16 cellular contexts compared by ENCODE assay signal in the genomic region with DNA sequence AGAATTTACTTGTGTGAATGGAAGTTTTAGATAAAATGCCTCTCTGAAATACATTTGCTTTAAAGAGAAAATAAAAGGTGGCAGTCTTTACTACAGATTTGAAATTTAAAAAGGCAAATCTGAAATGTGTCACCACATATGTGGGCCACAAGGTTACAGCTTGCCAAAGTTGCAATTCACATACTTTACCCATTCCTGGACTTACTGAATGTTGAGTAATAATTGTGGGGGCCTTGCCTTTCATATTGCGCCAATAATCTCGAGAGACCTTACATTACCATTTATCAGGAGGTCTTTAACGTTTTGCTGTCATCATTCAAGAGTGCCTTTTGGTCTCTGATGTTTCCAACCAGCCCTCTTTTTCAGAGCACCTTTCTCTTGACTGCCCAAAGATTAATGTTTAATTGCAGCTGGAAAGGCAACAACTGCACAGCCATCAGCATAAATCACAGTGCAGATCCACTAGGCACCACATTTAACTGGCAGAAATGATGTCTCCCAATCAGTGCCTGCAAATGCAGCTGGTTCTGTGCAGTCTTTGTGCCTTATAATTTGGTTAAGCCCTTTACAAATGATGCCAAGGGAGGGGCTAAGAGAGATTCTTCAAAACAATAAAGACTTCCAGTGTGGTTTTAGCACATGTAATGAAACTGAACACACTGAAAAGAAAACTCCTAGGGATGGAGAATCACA.
DNase-seq lines count a peak whose midpoint lies in the region; ATAC-seq, FAIRE-seq and TF ChIP-seq lines count a peak whose summit lies in the region.
"Had no signal": no experiment of that assay in that cellular context is flagged by ENCODE, and none has a peak within 500 bp of the region (broad histone marks: within the 10 kb centered on the region; RNA-seq: fewer than 3 reads in every experiment).

No MANE protein-coding gene starts in this region.

- CTCF ChIA-PET in activated CD4-positive, alpha-beta T cell treated with anti-CD3 and anti-CD28 coated beads, Interleukin-2, amount 10 ng/mL, durations not matched to agents 7 days and 5 days (lab: Charles Lee): no interaction called here

- no peaks in the 10 kb centered on the region for H3K4me1 Mint-ChIP-seq in activated CD4-positive, alpha-beta T cell treated with anti-CD3 and anti-CD28 coated beads, Interleukin-2, amount 10 ng/mL, durations not matched to agents 7 days and 5 days
- H3K4me1 Mint-ChIP-seq in activated CD4-positive, alpha-beta T cell treated with anti-CD3 and anti-CD28 coated beads, Interleukin-2, amount 10 ng/mL, durations not matched to agents 24 days and 14 days: no peaks in the 10 kb centered on the region

- intact Hi-C loops in activated CD4-positive, alpha-beta T cell treated with anti-CD3 and anti-CD28 coated beads, Interleukin-2, amount 10 ng/mL, durations not matched to agents 24 days and 14 days (cut with micrococcal nuclease): no loop called here

- H3K9me3 Mint-ChIP-seq in activated CD4-positive, alpha-beta T cell treated with anti-CD3 and anti-CD28 coated beads, Interleukin-2, amount 10 ng/mL, durations not matched to agents 7 days and 5 days: peaks cover 2% of the 10 kb centered on the region
- H3K9me3 Mint-ChIP-seq in activated CD4-positive, alpha-beta T cell treated with anti-CD3 and anti-CD28 coated beads, Interleukin-2, amount 10 ng/mL, durations not matched to agents 24 days and 14 days: no peaks in the 10 kb centered on the region

- DNase-seq in GM03348 (ENCODE audit: low spot score) (peak; percentile 75), RCC 7860 (ENCODE audit: low spot score) (peak; percentile 41), fibroblast of mammary gland (ENCODE audit: low read depth) (peak; percentile 75), skeletal muscle cell (ENCODE audit: low read depth) (peak; percentile 81)
- DNase-seq in activated CD4-positive, alpha-beta T cell treated with anti-CD3 and anti-CD28 coated beads, Interleukin-2, amount 10 ng/mL, durations not matched to agents 7 days and 5 days: no peak
- no peak for DNase-seq in activated CD4-positive, alpha-beta T cell treated with anti-CD3 and anti-CD28 coated beads, Interleukin-2, amount 10 ng/mL, durations not matched to agents 24 days and 14 days
- DNase-seq in stimulated activated CD4-positive, alpha-beta T cell treated with anti-CD3 and anti-CD28 coated beads, Interleukin-2, amount 100 ng/mL, for 24 hours: no peak
- DNase-seq: brain microvascular endothelial cell; naive B cell; NCI-H1436 treated with DMSO at 0.1 percent for 48 hours; NCI-H748 treated with DMSO at 0.1 percent for 48 hours; stimulated activated CD4-positive, alpha-beta T cell treated with anti-CD3 and anti-CD28 coated beads, Interleukin-12 subunit alpha, Interleukin-12 subunit beta, amount 100 ng/mL, for 4 hours had no signal

- H3K4me3 Mint-ChIP-seq in activated CD4-positive, alpha-beta T cell treated with anti-CD3 and anti-CD28 coated beads, Interleukin-2, amount 10 ng/mL, durations not matched to agents 7 days and 5 days: no peak overlapping the region
- no peak overlapping the region for H3K4me3 Mint-ChIP-seq in activated CD4-positive, alpha-beta T cell treated with anti-CD3 and anti-CD28 coated beads, Interleukin-2, amount 10 ng/mL, durations not matched to agents 24 days and 14 days
- H3K4me3 Mint-ChIP-seq: naive B cell had no signal

- ATAC-seq in HG02678 (IDR thresholded peaks at IDR 0.05; ENCODE audit: unreplicated experiment): no peak
- ATAC-seq: activated CD4-positive, CD25-positive, alpha-beta regulatory T cell treated with anti-CD3 and anti-CD28 coated beads, Interleukin-2, amount 50 U/mL, for 24 hours had no signal

- no peak for TF ChIP-seq CTCF in fibroblast of mammary gland (conservative IDR thresholded peaks at IDR 0.05; ENCODE audit: control insufficient read depth, insufficient read depth, low read depth, low read length)

- H3K4me3 ChIP-seq in fibroblast of mammary gland (ENCODE audit: control insufficient read depth, low read depth, low read length) (no peak overlapping the region), skeletal muscle cell (ENCODE audit: low read depth, low read length) (no peak overlapping the region)
- H3K4me3 ChIP-seq: SJSA1 had no signal

- H3K36me3 Mint-ChIP-seq in activated CD4-positive, alpha-beta T cell treated with anti-CD3 and anti-CD28 coated beads, Interleukin-2, amount 10 ng/mL, durations not matched to agents 7 days and 5 days (ENCODE audit: low read depth): no peaks in the 10 kb centered on the region
- no peaks in the 10 kb centered on the region for H3K36me3 Mint-ChIP-seq in activated CD4-positive, alpha-beta T cell treated with anti-CD3 and anti-CD28 coated beads, Interleukin-2, amount 10 ng/mL, durations not matched to agents 24 days and 14 days (ENCODE audit: low read depth)
- H3K36me3 Mint-ChIP-seq: naive B cell had no signal

- POLR2A ChIA-PET in activated CD4-positive, alpha-beta T cell treated with anti-CD3 and anti-CD28 coated beads, Interleukin-2, amount 10 ng/mL, durations not matched to agents 7 days and 5 days (lab: Charles Lee): no interaction called here

- FAIRE-seq in RCC 7860 (lab: Jason Lieb, UNC): peak; percentile 60
- FAIRE-seq: D721Med had no signal

- H3K27ac Mint-ChIP-seq in activated CD4-positive, alpha-beta T cell treated with anti-CD3 and anti-CD28 coated beads, Interleukin-2, amount 10 ng/mL, durations not matched to agents 7 days and 5 days: no peak overlapping the region
- no peak overlapping the region for H3K27ac Mint-ChIP-seq in activated CD4-positive, alpha-beta T cell treated with anti-CD3 and anti-CD28 coated beads, Interleukin-2, amount 10 ng/mL, durations not matched to agents 24 days and 14 days
- H3K27ac Mint-ChIP-seq: naive B cell had no signal

- H3K27me3 Mint-ChIP-seq in activated CD4-positive, alpha-beta T cell treated with anti-CD3 and anti-CD28 coated beads, Interleukin-2, amount 10 ng/mL, durations not matched to agents 7 days and 5 days: no peaks in the 10 kb centered on the region
- H3K27me3 Mint-ChIP-seq in activated CD4-positive, alpha-beta T cell treated with anti-CD3 and anti-CD28 coated beads, Interleukin-2, amount 10 ng/mL, durations not matched to agents 24 days and 14 days: no peaks in the 10 kb centered on the region
- H3K27me3 Mint-ChIP-seq: naive B cell had no signal

Comparison
In these comparisons a context has a peak if more than half of its experiments do, and no peak if none do; other contexts are left out.
1. DNase-seq: peak in GM03348 (single experiment), RCC 7860 (single experiment), fibroblast of mammary gland (single experiment) and skeletal muscle cell (single experiment); none in activated CD4-positive, alpha-beta T cell treated with anti-CD3 and anti-CD28 coated beads, Interleukin-2, amount 10 ng/mL, durations not matched to agents 7 days and 5 days (single experiment), activated CD4-positive, alpha-beta T cell treated with anti-CD3 and anti-CD28 coated beads, Interleukin-2, amount 10 ng/mL, durations not matched to agents 24 days and 14 days (single experiment) and stimulated activated CD4-positive, alpha-beta T cell treated with anti-CD3 and anti-CD28 coated beads, Interleukin-2, amount 100 ng/mL, for 24 hours (0 of 2).